In the genomic region with DNA sequence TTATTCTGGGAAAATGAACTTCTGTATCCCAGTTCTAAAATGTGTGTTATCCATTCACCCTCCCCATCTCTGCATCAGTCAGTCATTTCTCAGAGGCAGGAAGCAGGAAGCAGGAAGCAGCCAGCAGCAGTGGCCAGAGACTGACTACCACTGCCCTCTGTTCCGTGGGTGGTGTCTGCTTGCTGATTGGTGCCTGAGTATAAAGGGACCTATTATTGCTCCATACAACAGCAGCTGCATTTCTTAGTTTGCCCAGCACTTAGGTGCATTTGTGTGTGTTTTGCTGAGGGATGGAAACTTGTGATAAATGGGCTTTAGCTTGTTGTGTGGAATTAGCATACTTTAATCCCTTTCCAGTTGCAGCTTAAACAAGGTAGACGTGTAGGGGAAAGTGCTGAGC, we compare ENCODE assay signal across 9 cellular contexts.
DNase-seq lines count a peak whose midpoint lies in the region; ATAC-seq and TF ChIP-seq lines count a peak whose summit lies in the region.
"Had no signal": no experiment of that assay in that cellular context is flagged by ENCODE, and none has a peak within 500 bp of the region (broad histone marks: within the 10 kb centered on the region; RNA-seq: fewer than 3 reads in every experiment).

No MANE protein-coding gene starts in this region.

- intact Hi-C loops in head of caudate nucleus (cut with DNase I) (no loop called here), sigmoid colon (cut with DNase I) (no loop called here), upper lobe of right lung (cut with DNase I) (no loop called here)

- H3K9me3 ChIP-seq in adipocyte (ENCODE audit: control insufficient read depth, low read length) (no peaks in the 10 kb centered on the region), sigmoid colon (no peaks in the 10 kb centered on the region), upper lobe of right lung (no peaks in the 10 kb centered on the region)

- no peaks in the 10 kb centered on the region for H3K27me3 ChIP-seq in adipocyte (replicated peaks; ENCODE audit: control insufficient read depth, insufficient read depth, low read length)
- H3K27me3 ChIP-seq in sigmoid colon, result no peaks in the 10 kb centered on the region
- no peaks in the 10 kb centered on the region for H3K27me3 ChIP-seq in upper lobe of right lung

- TF ChIP-seq CTCF in sigmoid colon (IDR thresholded peaks at IDR 0.05), result no peak
- no peak for TF ChIP-seq CTCF in upper lobe of right lung (IDR thresholded peaks at IDR 0.05)

- TF ChIP-seq EP300 in sigmoid colon (IDR thresholded peaks at IDR 0.05), result no peak

- ATAC-seq in upper lobe of right lung, result no peak

- DNase-seq in NCI-H82 (lab: John Stamatoyannopoulos, UW) (peak; percentile 26), NCI-H82 treated with DMSO at 0.1 percent for 48 hours (lab: John Stamatoyannopoulos, UW; ENCODE audit: unreplicated experiment) (no peak), adipocyte (ENCODE audit: low read depth) (peak; percentile 23), head of caudate nucleus (peak; percentile 40 to 90 (median 79)), sigmoid colon (no peak), retina (no peak), upper lobe of right lung (no peak)
- DNase-seq: 8988T had no signal

- no peak overlapping the region for H3K4me3 ChIP-seq in adipocyte (ENCODE audit: low read length)
- H3K4me3 ChIP-seq in sigmoid colon, result no peak overlapping the region
- H3K4me3 ChIP-seq in upper lobe of right lung, result no peak overlapping the region

- peak overlapping the region; percentile 22 for H3K27ac ChIP-seq in temporal lobe (ENCODE audit: low read depth, low read length)
- no peak overlapping the region for H3K27ac ChIP-seq in sigmoid colon
- no peak overlapping the region for H3K27ac ChIP-seq in upper lobe of right lung

- no peak overlapping the region for H3K9ac ChIP-seq in adipocyte (ENCODE audit: low read length)

- H3K4me1 ChIP-seq in adipocyte (ENCODE audit: control insufficient read depth, insufficient read depth, low read length) (no peaks in the 10 kb centered on the region), sigmoid colon (no peaks in the 10 kb centered on the region), upper lobe of right lung (no peaks in the 10 kb centered on the region)

- 31 to 48% methylated on average over 2 of the region's 2 CpGs for WGBS in sigmoid colon, 2 donors

- H3K36me3 ChIP-seq in adipocyte (ENCODE audit: control insufficient read depth, insufficient read depth, low read length, severe bottlenecking) (no peaks in the 10 kb centered on the region), sigmoid colon (no peaks in the 10 kb centered on the region), upper lobe of right lung (no peaks in the 10 kb centered on the region)

- TF ChIP-seq POLR2A in sigmoid colon (IDR thresholded peaks at IDR 0.05), result no peak

Comparison
In these comparisons a context has a peak if more than half of its experiments do, and no peak if none do; other contexts are left out.
1. DNase-seq: peak in NCI-H82 (single experiment), adipocyte (single experiment) and head of caudate nucleus (42 of 42); none in NCI-H82 treated with DMSO at 0.1 percent for 48 hours (single experiment), sigmoid colon (single experiment), retina (single experiment) and upper lobe of right lung (single experiment).